ENCODE assay signal across 23 cellular contexts in genomic region chr4:154004028-154004427, GRCh38.
DNase-seq lines count a peak whose midpoint lies in the region; ATAC-seq and TF ChIP-seq lines count a peak whose summit lies in the region.
"Had no signal": no experiment of that assay in that cellular context is flagged by ENCODE, and none has a peak within 500 bp of the region (broad histone marks: within the 10 kb centered on the region; RNA-seq: fewer than 3 reads in every experiment).

No MANE protein-coding gene starts in this region.

- in situ Hi-C loops in astrocyte of the cerebellum (cut with HindIII; ENCODE audit: low sequenced_read_pairs) (no loop called here), gastrocnemius medialis (cut with MboI; ENCODE audit: low sequenced_read_pairs in 4 of 4) (no loop called here)

- TF ChIP-seq POLR2A in gastroesophageal sphincter (IDR thresholded peaks at IDR 0.05), result no peak
- no peak for TF ChIP-seq POLR2A in gastrocnemius medialis (IDR thresholded peaks at IDR 0.05)

- H3K4me1 ChIP-seq in gastroesophageal sphincter (peaks cover 2 to 24% (median 7%) of the 10 kb centered on the region in 3 donors), gastrocnemius medialis (no peaks in the 10 kb centered on the region)
- H3K4me1 ChIP-seq: A549, ascending aorta had no signal

- no peak for TF ChIP-seq CTCF in AG10803 (conservative IDR thresholded peaks at IDR 0.05; ENCODE audit: low read length)
- no peak for TF ChIP-seq CTCF in astrocyte of the cerebellum (IDR thresholded peaks at IDR 0.05; ENCODE audit: low read depth, low read length, missing control alignments)
- no peak for TF ChIP-seq CTCF in gastroesophageal sphincter (IDR thresholded peaks at IDR 0.05)
- TF ChIP-seq CTCF in gastrocnemius medialis (IDR thresholded peaks at IDR 0.05 in 4 of 5, conservative IDR thresholded peaks at IDR 0.05 in 1 of 5), result no peak

- TF ChIP-seq EP300 in gastroesophageal sphincter (IDR thresholded peaks at IDR 0.05), result no peak

- H3K27ac ChIP-seq in gastroesophageal sphincter (peak overlapping the region; percentile 62 to 80 (median 78)), gastrocnemius medialis (peak overlapping the region; percentile 46 to 70 (median 52))
- H3K27ac ChIP-seq: A549 had no signal

- ATAC-seq in gastroesophageal sphincter (no peak), gastrocnemius medialis (no peak), GM19324 (IDR thresholded peaks at IDR 0.05; ENCODE audit: low FRiP score, unreplicated experiment) (no peak), HG02798 (IDR thresholded peaks at IDR 0.05; ENCODE audit: poor library complexity, unreplicated experiment) (no peak)
- no peak for ATAC-seq in activated CD4-positive, CD25-positive, alpha-beta regulatory T cell treated with anti-CD3 and anti-CD28 coated beads, Interleukin-2, amount 50 U/mL, for 24 hours
- ATAC-seq: A549, K562, left lobe of liver had no signal

- DNase-seq in AG10803 (ENCODE audit: low read depth), result peak; percentile 76
- peak; percentile 50 for DNase-seq in astrocyte of the cerebellum (ENCODE audit: low read depth)
- DNase-seq in gastrocnemius medialis, result no peak
- no peak for DNase-seq in activated CD4-positive, alpha-beta T cell treated with anti-CD3 and anti-CD28 coated beads for 4 hours
- DNase-seq: activated CD4-positive, alpha-beta T cell treated with anti-CD3 and anti-CD28 coated beads, Interleukin-2, amount 50 U/mL, for 48 hours; activated naive CD4-positive, alpha-beta T cell treated with Interleukin-2 at 50 U/mL for 16 hours; CD4-positive, alpha-beta memory T cell; dermis blood vessel endothelial cell; DMS79 treated with DMSO at 0.1 percent for 48 hours; glutamatergic neuron; H9; NCI-H2029; NCI-H510A; stimulated activated CD4-positive, alpha-beta T cell treated with anti-CD3 and anti-CD28 coated beads, Interleukin-4, amount 100 ng/mL, for 4 hours had no signal

- WGBS in gastroesophageal sphincter (ENCODE audit: low coverage in 1 of 2), 2 donors, result 57 to 66% methylated on average over 5 of the region's 5 CpGs

- no peak overlapping the region for H3K4me3 ChIP-seq in AG10803 (ENCODE audit: low read length)
- no peak overlapping the region for H3K4me3 ChIP-seq in astrocyte of the cerebellum (ENCODE audit: low read depth, low read length)
- H3K4me3 ChIP-seq in gastroesophageal sphincter, result no peak overlapping the region
- H3K4me3 ChIP-seq in gastrocnemius medialis, result no peak overlapping the region
- H3K4me3 ChIP-seq: A549, ascending aorta, K562, skin epidermis had no signal

- H3K9me3 ChIP-seq in gastroesophageal sphincter (no peaks in the 10 kb centered on the region), gastrocnemius medialis (no peaks in the 10 kb centered on the region)
- H3K9me3 ChIP-seq: A549, ascending aorta had no signal

- H3K36me3 ChIP-seq in gastroesophageal sphincter (no peaks in the 10 kb centered on the region), gastrocnemius medialis (no peaks in the 10 kb centered on the region)
- H3K36me3 ChIP-seq: ascending aorta had no signal

- intact Hi-C loops in gastrocnemius medialis (cut with DNase I; ENCODE audit: low total_unique reads), result loop anchor here (10.0 kb wide), 1 partner anchor 209 kb away; no protein-coding TSS in a partner anchor

- H3K27me3 ChIP-seq in gastroesophageal sphincter, result no peaks in the 10 kb centered on the region
- no peaks in the 10 kb centered on the region for H3K27me3 ChIP-seq in gastrocnemius medialis
- H3K27me3 ChIP-seq: ascending aorta had no signal

Comparison
In these comparisons a context has a peak if more than half of its experiments do, and no peak if none do; other contexts are left out.
1. DNase-seq: peak in AG10803 (single experiment) and astrocyte of the cerebellum (single experiment); none in gastrocnemius medialis (0 of 2) and activated CD4-positive, alpha-beta T cell treated with anti-CD3 and anti-CD28 coated beads for 4 hours (0 of 2).